Comparison of ENCODE assay signal across 1 cellular context in genomic region chr1:197995408-197996258, GRCh38.
TF ChIP-seq lines count a peak whose summit lies in the region.

No MANE protein-coding gene starts in this region.

TF ChIP-seq in K562, 482 proteins besides CTCF, POLR2A, EP300 and RAD21 (continued from another document and continues in another):
- TF ChIP-seq, protein P1, sequence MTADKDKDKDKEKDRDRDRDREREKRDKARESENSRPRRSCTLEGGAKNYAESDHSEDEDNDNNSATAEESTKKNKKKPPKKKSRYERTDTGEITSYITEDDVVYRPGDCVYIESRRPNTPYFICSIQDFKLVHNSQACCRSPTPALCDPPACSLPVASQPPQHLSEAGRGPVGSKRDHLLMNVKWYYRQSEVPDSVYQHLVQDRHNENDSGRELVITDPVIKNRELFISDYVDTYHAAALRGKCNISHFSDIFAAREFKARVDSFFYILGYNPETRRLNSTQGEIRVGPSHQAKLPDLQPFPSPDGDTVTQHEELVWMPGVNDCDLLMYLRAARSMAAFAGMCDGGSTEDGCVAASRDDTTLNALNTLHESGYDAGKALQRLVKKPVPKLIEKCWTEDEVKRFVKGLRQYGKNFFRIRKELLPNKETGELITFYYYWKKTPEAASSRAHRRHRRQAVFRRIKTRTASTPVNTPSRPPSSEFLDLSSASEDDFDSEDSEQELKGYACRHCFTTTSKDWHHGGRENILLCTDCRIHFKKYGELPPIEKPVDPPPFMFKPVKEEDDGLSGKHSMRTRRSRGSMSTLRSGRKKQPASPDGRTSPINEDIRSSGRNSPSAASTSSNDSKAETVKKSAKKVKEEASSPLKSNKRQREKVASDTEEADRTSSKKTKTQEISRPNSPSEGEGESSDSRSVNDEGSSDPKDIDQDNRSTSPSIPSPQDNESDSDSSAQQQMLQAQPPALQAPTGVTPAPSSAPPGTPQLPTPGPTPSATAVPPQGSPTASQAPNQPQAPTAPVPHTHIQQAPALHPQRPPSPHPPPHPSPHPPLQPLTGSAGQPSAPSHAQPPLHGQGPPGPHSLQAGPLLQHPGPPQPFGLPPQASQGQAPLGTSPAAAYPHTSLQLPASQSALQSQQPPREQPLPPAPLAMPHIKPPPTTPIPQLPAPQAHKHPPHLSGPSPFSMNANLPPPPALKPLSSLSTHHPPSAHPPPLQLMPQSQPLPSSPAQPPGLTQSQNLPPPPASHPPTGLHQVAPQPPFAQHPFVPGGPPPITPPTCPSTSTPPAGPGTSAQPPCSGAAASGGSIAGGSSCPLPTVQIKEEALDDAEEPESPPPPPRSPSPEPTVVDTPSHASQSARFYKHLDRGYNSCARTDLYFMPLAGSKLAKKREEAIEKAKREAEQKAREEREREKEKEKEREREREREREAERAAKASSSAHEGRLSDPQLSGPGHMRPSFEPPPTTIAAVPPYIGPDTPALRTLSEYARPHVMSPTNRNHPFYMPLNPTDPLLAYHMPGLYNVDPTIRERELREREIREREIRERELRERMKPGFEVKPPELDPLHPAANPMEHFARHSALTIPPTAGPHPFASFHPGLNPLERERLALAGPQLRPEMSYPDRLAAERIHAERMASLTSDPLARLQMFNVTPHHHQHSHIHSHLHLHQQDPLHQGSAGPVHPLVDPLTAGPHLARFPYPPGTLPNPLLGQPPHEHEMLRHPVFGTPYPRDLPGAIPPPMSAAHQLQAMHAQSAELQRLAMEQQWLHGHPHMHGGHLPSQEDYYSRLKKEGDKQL (CRISPR knock-in tag; IDR thresholded peaks at IDR 0.05; ENCODE audit: borderline replicate concordance), result no peak
- no peak for TF ChIP-seq YY1 (IDR thresholded peaks at IDR 0.05; ENCODE audit: borderline replicate concordance in 1 of 3, control insufficient read depth in 1 of 3, extremely low read depth in 1 of 3, insufficient read depth in 3 of 3, insufficient read length in 1 of 3, insufficient replicate concordance in 2 of 3, low read depth in 1 of 3, low read length in 2 of 3)
- no peak for TF ChIP-seq ZNF79 (CRISPR knock-in tag; IDR thresholded peaks at IDR 0.05; ENCODE audit: low read depth)
- TF ChIP-seq BACH1 (tag; IDR thresholded peaks at IDR 0.05), result no peak
- TF ChIP-seq BDP1 (IDR thresholded peaks at IDR 0.05; ENCODE audit: insufficient read depth, insufficient read length), result no peak
- TF ChIP-seq CEBPB (tag; IDR thresholded peaks at IDR 0.05), result peak; percentile 65; the same call in 1 of the 2 replicates
- no peak for TF ChIP-seq ZNF23 (CRISPR knock-in tag; IDR thresholded peaks at IDR 0.05)
- TF ChIP-seq ZNF384 (IDR thresholded peaks at IDR 0.05; ENCODE audit: low read depth, low read length), result no peak
- TF ChIP-seq ZBTB26 (CRISPR knock-in tag; IDR thresholded peaks at IDR 0.05), result 0 out of 2 replicates have a peak, but pooled peaks have one; percentile 19
- TF ChIP-seq, protein P2, sequence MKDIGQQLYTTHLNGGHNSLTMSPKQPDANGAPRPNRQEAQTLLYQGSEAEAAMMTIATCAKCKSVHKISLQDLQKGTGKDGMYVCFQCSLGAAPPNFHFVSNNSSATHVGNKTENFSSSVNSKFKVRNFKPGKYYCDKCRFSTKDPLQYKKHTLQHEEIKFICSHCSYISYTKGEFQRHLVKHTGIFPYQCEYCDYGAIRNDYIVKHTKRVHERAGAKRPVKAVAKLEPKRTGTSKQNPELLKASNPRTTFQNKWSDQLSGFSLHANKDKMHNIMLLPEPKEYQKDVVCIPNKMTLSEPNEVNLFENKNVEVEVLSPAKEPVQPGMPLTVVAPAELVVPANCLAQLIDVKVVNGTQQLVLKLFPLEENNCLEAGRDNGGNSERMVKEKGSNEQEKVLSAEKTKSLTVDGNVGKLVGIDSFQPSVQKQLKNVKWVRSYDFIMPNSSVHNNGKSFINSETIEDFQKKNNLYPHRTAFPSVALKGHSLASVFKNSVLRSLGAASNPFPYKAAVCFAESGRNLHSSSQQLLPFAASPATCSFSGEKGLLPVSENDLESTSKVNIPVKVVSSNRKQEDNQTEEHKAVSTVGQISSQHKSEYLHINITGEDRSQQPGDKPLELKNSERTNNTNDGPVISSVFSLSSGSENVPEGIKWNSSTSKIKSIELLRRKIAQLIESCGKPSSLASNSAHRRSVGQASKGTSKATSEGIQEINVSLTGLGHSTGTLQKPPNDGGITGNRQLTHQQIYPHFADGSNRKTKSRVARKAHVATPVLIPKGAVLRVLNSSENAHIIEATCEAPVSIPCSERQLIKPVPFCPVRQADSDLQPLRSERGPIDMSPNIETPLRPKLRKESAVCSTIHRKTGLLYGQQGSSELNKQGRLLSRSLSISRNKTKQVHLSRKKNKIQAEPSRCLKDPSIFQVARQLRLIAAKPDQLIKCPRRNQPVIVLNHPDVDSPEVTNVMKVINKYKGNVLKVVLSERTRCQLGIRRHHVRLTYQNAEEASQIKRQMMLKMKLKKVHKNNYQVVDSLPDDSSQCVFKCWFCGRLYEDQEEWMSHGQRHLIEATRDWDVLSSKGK (CRISPR knock-in tag; IDR thresholded peaks at IDR 0.05), result no peak
- TF ChIP-seq E2F6 (IDR thresholded peaks at IDR 0.05; ENCODE audit: borderline replicate concordance in 1 of 2, extremely low read depth in 1 of 2, insufficient read depth in 1 of 2, insufficient read length in 1 of 2, low read depth in 1 of 2, low read length in 1 of 2, poor library complexity in 1 of 2, severe bottlenecking in 1 of 2), result no peak
- TF ChIP-seq MED1 (CRISPR knock-in tag; IDR thresholded peaks at IDR 0.05; ENCODE audit: borderline replicate concordance), result no peak
- no peak for TF ChIP-seq CHD4 (IDR thresholded peaks at IDR 0.05; ENCODE audit: insufficient read depth, insufficient replicate concordance, low read depth, low read length, poor library complexity, severe bottlenecking)
- no peak for TF ChIP-seq ATF7 (IDR thresholded peaks at IDR 0.05)
- TF ChIP-seq MIER1 (IDR thresholded peaks at IDR 0.05; ENCODE audit: low read depth), result no peak
- TF ChIP-seq ZBTB17 (CRISPR knock-in tag; IDR thresholded peaks at IDR 0.05), result 0 out of 2 replicates have a peak, but pooled peaks have one; percentile 43
- no peak for TF ChIP-seq PHB (CRISPR knock-in tag; IDR thresholded peaks at IDR 0.05)
- TF ChIP-seq ZMIZ1 (IDR thresholded peaks at IDR 0.05; ENCODE audit: low read depth in 2 of 2, low read length in 2 of 2), result no peak; a peak in 1 of 4 replicates
- no peak for TF ChIP-seq NFE2L1 (tag; IDR thresholded peaks at IDR 0.05; ENCODE audit: borderline replicate concordance, low read depth)
- peak; percentile 70; the same call in 1 of the 2 replicates for TF ChIP-seq MBD2 (IDR thresholded peaks at IDR 0.05; ENCODE audit: borderline replicate concordance, low read depth)
- no peak for TF ChIP-seq MTA2 (IDR thresholded peaks at IDR 0.05; ENCODE audit: low read depth)
- no peak for TF ChIP-seq ZNF316 (IDR thresholded peaks at IDR 0.05)
- no peak for TF ChIP-seq BRD9 (IDR thresholded peaks at IDR 0.05; ENCODE audit: low read depth, partially characterized antibody)
- no peak for TF ChIP-seq XRCC4 (IDR thresholded peaks at IDR 0.05; ENCODE audit: extremely low read depth, insufficient read depth, insufficient read length)
- TF ChIP-seq, protein P3, sequence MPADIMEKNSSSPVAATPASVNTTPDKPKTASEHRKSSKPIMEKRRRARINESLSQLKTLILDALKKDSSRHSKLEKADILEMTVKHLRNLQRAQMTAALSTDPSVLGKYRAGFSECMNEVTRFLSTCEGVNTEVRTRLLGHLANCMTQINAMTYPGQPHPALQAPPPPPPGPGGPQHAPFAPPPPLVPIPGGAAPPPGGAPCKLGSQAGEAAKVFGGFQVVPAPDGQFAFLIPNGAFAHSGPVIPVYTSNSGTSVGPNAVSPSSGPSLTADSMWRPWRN (IDR thresholded peaks at IDR 0.05; ENCODE audit: low read depth), result no peak
- TF ChIP-seq ZNF347 (CRISPR knock-in tag; IDR thresholded peaks at IDR 0.05; ENCODE audit: low read depth), result no peak
- TF ChIP-seq E2F1 (CRISPR knock-in tag; IDR thresholded peaks at IDR 0.05), result no peak; the same call in 1 of the 2 replicates
- TF ChIP-seq, protein P4, sequence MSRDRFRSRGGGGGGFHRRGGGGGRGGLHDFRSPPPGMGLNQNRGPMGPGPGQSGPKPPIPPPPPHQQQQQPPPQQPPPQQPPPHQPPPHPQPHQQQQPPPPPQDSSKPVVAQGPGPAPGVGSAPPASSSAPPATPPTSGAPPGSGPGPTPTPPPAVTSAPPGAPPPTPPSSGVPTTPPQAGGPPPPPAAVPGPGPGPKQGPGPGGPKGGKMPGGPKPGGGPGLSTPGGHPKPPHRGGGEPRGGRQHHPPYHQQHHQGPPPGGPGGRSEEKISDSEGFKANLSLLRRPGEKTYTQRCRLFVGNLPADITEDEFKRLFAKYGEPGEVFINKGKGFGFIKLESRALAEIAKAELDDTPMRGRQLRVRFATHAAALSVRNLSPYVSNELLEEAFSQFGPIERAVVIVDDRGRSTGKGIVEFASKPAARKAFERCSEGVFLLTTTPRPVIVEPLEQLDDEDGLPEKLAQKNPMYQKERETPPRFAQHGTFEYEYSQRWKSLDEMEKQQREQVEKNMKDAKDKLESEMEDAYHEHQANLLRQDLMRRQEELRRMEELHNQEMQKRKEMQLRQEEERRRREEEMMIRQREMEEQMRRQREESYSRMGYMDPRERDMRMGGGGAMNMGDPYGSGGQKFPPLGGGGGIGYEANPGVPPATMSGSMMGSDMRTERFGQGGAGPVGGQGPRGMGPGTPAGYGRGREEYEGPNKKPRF (IDR thresholded peaks at IDR 0.05; ENCODE audit: low read depth, low read length), result no peak
- TF ChIP-seq ZNF143 (CRISPR knock-in tag; IDR thresholded peaks at IDR 0.05), result peak; percentile 64; the same call in 1 of the 2 replicates
- TF ChIP-seq HMG20A (CRISPR knock-in tag; conservative IDR thresholded peaks at IDR 0.05), result no peak
- peak; percentile 97 for TF ChIP-seq POLR2B (IDR thresholded peaks at IDR 0.05; ENCODE audit: low read depth, partially characterized antibody)
- TF ChIP-seq MYNN (IDR thresholded peaks at IDR 0.05), result no peak
- no peak for TF ChIP-seq MYNN (CRISPR knock-in tag; IDR thresholded peaks at IDR 0.05)
- TF ChIP-seq, protein P5, sequence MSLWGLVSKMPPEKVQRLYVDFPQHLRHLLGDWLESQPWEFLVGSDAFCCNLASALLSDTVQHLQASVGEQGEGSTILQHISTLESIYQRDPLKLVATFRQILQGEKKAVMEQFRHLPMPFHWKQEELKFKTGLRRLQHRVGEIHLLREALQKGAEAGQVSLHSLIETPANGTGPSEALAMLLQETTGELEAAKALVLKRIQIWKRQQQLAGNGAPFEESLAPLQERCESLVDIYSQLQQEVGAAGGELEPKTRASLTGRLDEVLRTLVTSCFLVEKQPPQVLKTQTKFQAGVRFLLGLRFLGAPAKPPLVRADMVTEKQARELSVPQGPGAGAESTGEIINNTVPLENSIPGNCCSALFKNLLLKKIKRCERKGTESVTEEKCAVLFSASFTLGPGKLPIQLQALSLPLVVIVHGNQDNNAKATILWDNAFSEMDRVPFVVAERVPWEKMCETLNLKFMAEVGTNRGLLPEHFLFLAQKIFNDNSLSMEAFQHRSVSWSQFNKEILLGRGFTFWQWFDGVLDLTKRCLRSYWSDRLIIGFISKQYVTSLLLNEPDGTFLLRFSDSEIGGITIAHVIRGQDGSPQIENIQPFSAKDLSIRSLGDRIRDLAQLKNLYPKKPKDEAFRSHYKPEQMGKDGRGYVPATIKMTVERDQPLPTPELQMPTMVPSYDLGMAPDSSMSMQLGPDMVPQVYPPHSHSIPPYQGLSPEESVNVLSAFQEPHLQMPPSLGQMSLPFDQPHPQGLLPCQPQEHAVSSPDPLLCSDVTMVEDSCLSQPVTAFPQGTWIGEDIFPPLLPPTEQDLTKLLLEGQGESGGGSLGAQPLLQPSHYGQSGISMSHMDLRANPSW (CRISPR knock-in tag; IDR thresholded peaks at IDR 0.05), result no peak
